9 cellular contexts compared by ENCODE assay signal in genomic region chr10:113108180-113108835, GRCh38.
DNase-seq lines count a peak whose midpoint lies in the region; ATAC-seq and TF ChIP-seq lines count a peak whose summit lies in the region.
"Had no signal": no experiment of that assay in that cellular context is flagged by ENCODE, and none has a peak within 500 bp of the region (broad histone marks: within the 10 kb centered on the region; RNA-seq: fewer than 3 reads in every experiment).

No MANE protein-coding gene starts in this region.

- peaks cover 49% of the 10 kb centered on the region for H3K4me1 Mint-ChIP-seq in HFFc6 (ENCODE audit: low read depth)
- peaks cover 2% of the 10 kb centered on the region for H3K4me1 Mint-ChIP-seq in activated CD4-positive, alpha-beta memory T cell treated with anti-CD3 and anti-CD28 coated beads, Interleukin-2, amount 10 ng/mL, durations not matched to agents 7 days and 5 days

- TF ChIP-seq CTCF in A673 (conservative IDR thresholded peaks at IDR 0.05; ENCODE audit: low read depth, low read length) (peak; percentile 77), HFFc6 (IDR thresholded peaks at IDR 0.05) (peak; percentile 78), gastroesophageal sphincter (IDR thresholded peaks at IDR 0.05) (peak in 2 of 4 experiments; percentile 38 to 54)

- intact Hi-C loops in A673 (cut with micrococcal nuclease; ENCODE audit: unreplicated experiment) = no loop called here
- intact Hi-C loops in left ventricle myocardium superior (cut with micrococcal nuclease) = no loop called here

- H3K9me3 Mint-ChIP-seq in HFFc6 = no peaks in the 10 kb centered on the region
- no peaks in the 10 kb centered on the region for H3K9me3 Mint-ChIP-seq in activated CD4-positive, alpha-beta memory T cell treated with anti-CD3 and anti-CD28 coated beads, Interleukin-2, amount 10 ng/mL, durations not matched to agents 7 days and 5 days
- H3K9me3 Mint-ChIP-seq: naive thymus-derived CD8-positive, alpha-beta T cell had no signal

- ATAC-seq in left ventricle myocardium superior (no peak), gastroesophageal sphincter (no peak)
- ATAC-seq: naive thymus-derived CD8-positive, alpha-beta T cell had no signal

- H3K4me3 Mint-ChIP-seq in HFFc6 = no peak overlapping the region
- no peak overlapping the region for H3K4me3 Mint-ChIP-seq in activated CD4-positive, alpha-beta memory T cell treated with anti-CD3 and anti-CD28 coated beads, Interleukin-2, amount 10 ng/mL, durations not matched to agents 7 days and 5 days
- H3K4me3 Mint-ChIP-seq: naive thymus-derived CD8-positive, alpha-beta T cell had no signal

- POLR2A ChIA-PET in A673 (lab: Charles Lee; ENCODE audit: low non-redundant PET) = no interaction called here
- POLR2A ChIA-PET in activated CD4-positive, alpha-beta memory T cell treated with anti-CD3 and anti-CD28 coated beads, Interleukin-2, amount 10 ng/mL, durations not matched to agents 7 days and 5 days (lab: Charles Lee) = no interaction called here

- TF ChIP-seq POLR2A in gastroesophageal sphincter (IDR thresholded peaks at IDR 0.05) = no peak

- CTCF ChIA-PET in A673 (lab: Charles Lee) = interaction anchor here (0.6 kb wide), 1 partner anchor 113 kb away, joined by 3 read pairs; no protein-coding TSS in a partner anchor
- CTCF ChIA-PET in activated CD4-positive, alpha-beta memory T cell treated with anti-CD3 and anti-CD28 coated beads, Interleukin-2, amount 10 ng/mL, durations not matched to agents 7 days and 5 days (lab: Charles Lee) = interaction anchor here (0.6 kb wide), 1 partner anchor 222 kb away, joined by 3 read pairs; no protein-coding TSS in a partner anchor

- H3K9me3 ChIP-seq in A673 (ENCODE audit: low read depth, low read length, poor library complexity, severe bottlenecking) = no peaks in the 10 kb centered on the region
- no peaks in the 10 kb centered on the region for H3K9me3 ChIP-seq in subcutaneous abdominal adipose tissue (ENCODE audit: control insufficient read depth in 5 of 5, low read length in 5 of 5)
- H3K9me3 ChIP-seq in gastroesophageal sphincter = no peaks in the 10 kb centered on the region

- H3K36me3 Mint-ChIP-seq in HFFc6 (ENCODE audit: low read depth) = peaks cover 6% of the 10 kb centered on the region; the same call in 1 of the 2 replicates
- no peaks in the 10 kb centered on the region for H3K36me3 Mint-ChIP-seq in activated CD4-positive, alpha-beta memory T cell treated with anti-CD3 and anti-CD28 coated beads, Interleukin-2, amount 10 ng/mL, durations not matched to agents 7 days and 5 days (ENCODE audit: low read depth)

- H3K36me3 ChIP-seq in A673 (ENCODE audit: insufficient read depth, low read length, poor library complexity, severe bottlenecking) (no peaks in the 10 kb centered on the region), subcutaneous abdominal adipose tissue (ENCODE audit: control insufficient read depth in 5 of 5, insufficient read depth in 5 of 5, low read length in 5 of 5) (no peaks in the 10 kb centered on the region), gastroesophageal sphincter (no peaks in the 10 kb centered on the region)

- no peak overlapping the region for H3K9ac ChIP-seq in subcutaneous abdominal adipose tissue (ENCODE audit: low read length in 5 of 5)

- H3K27me3 ChIP-seq in A673 (replicated peaks; ENCODE audit: insufficient read depth, low read depth, low read length, poor library complexity) = no peaks in the 10 kb centered on the region
- H3K27me3 ChIP-seq in subcutaneous abdominal adipose tissue (ENCODE audit: control insufficient read depth in 5 of 5, insufficient read depth in 4 of 5, low read length in 5 of 5) = no peaks in the 10 kb centered on the region
- no peaks in the 10 kb centered on the region for H3K27me3 ChIP-seq in gastroesophageal sphincter

- WGBS in gastroesophageal sphincter (ENCODE audit: low coverage in 1 of 2), 2 donors = 73% methylated on average over 5 of the region's 15 CpGs

- H3K27ac Mint-ChIP-seq in HFFc6 = no peak overlapping the region
- no peak overlapping the region for H3K27ac Mint-ChIP-seq in activated CD4-positive, alpha-beta memory T cell treated with anti-CD3 and anti-CD28 coated beads, Interleukin-2, amount 10 ng/mL, durations not matched to agents 7 days and 5 days
- H3K27ac Mint-ChIP-seq: naive thymus-derived CD8-positive, alpha-beta T cell had no signal

- H3K4me1 ChIP-seq in A673 (ENCODE audit: insufficient read depth, low read length, poor library complexity, severe bottlenecking) (peaks cover 9% of the 10 kb centered on the region), subcutaneous abdominal adipose tissue (ENCODE audit: control insufficient read depth in 5 of 5, insufficient read depth in 5 of 5, low read length in 5 of 5) (peaks cover 15 to 56% (median 50%) of the 10 kb centered on the region in 5 donors), gastroesophageal sphincter (peaks cover 0 to 70% (median 24%) of the 10 kb centered on the region in 3 donors)

- H3K4me3 ChIP-seq in A673 (ENCODE audit: low read depth, low read length, poor library complexity, severe bottlenecking) = no peak overlapping the region
- no peak overlapping the region for H3K4me3 ChIP-seq in subcutaneous abdominal adipose tissue (ENCODE audit: low read depth in 1 of 5, low read length in 5 of 5)
- H3K4me3 ChIP-seq in gastroesophageal sphincter = no peak overlapping the region

- no TSS peak for BruUV-seq in A673 (replicated peaks; lab: Mats Ljungman, UMichigan)

- H3K27ac ChIP-seq in A673 (ENCODE audit: low read depth, low read length, poor library complexity, severe bottlenecking) (no peak overlapping the region), subcutaneous abdominal adipose tissue (ENCODE audit: low read depth, low read length) (peak overlapping the region; percentile 34), gastroesophageal sphincter (no peak overlapping the region)

- DNase-seq in A673 (ENCODE audit: low spot score) = peak; percentile 40
- no peak for DNase-seq in HFFc6
- peak; percentile 27 for DNase-seq in activated CD4-positive, alpha-beta memory T cell treated with anti-CD3 and anti-CD28 coated beads, Interleukin-2, amount 10 ng/mL, durations not matched to agents 7 days and 5 days
- DNase-seq in left ventricle myocardium superior = peak; percentile 54
- no peak for DNase-seq in NCI-H2107 (lab: John Stamatoyannopoulos, UW)
- no peak for DNase-seq in NCI-H774 (lab: John Stamatoyannopoulos, UW)

- peaks cover 6% of the 10 kb centered on the region; the same call in 1 of the 2 replicates for H3K27me3 Mint-ChIP-seq in HFFc6 (ENCODE audit: insufficient read depth)
- peaks cover 23% of the 10 kb centered on the region for H3K27me3 Mint-ChIP-seq in activated CD4-positive, alpha-beta memory T cell treated with anti-CD3 and anti-CD28 coated beads, Interleukin-2, amount 10 ng/mL, durations not matched to agents 7 days and 5 days
- H3K27me3 Mint-ChIP-seq: naive thymus-derived CD8-positive, alpha-beta T cell had no signal

- TF ChIP-seq EP300 in gastroesophageal sphincter (IDR thresholded peaks at IDR 0.05) = no peak

Comparison
In these comparisons a context has a peak if more than half of its experiments do, and no peak if none do; other contexts are left out.
1. DNase-seq: peak in A673 (single experiment), activated CD4-positive, alpha-beta memory T cell treated with anti-CD3 and anti-CD28 coated beads, Interleukin-2, amount 10 ng/mL, durations not matched to agents 7 days and 5 days (single experiment) and left ventricle myocardium superior (single experiment); none in HFFc6 (single experiment), NCI-H2107 (single experiment) and NCI-H774 (single experiment).